ENCODE assay signal across 8 cellular contexts in the genomic region with DNA sequence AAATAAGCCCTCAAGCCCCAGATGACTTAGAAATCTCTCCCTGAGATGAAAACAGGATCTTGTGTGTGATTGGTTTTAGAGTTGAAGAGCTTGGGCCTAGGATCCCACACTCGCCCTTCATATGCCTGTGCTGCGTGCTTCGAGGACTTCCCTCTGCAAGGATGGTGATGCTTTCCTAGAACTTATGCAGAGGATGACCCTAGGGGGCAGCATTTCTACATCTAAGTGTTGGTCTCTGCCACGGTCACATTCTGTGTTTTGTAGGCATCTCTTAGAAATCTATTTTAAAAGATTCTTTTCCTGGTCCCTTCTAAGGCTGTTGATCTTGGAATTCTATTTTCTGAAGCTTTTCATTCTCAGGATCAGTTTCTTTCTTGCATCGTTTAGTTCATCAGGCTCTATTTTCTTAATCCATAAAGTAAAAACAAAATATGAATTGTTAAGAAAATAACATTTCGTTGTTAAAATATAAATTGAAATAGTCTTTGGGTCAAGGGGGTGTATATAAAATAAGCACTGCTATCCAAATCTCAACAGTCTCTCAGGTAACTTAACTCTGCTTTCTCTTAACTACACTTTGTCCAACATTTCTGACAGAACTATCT. TPM values are rescaled to one million over a fixed set of nuclear protein-coding genes. Genes with fewer than 3 reads are reported as not detected.
DNase-seq lines count a peak whose midpoint lies in the region; ATAC-seq, FAIRE-seq and TF ChIP-seq lines count a peak whose summit lies in the region.

No MANE protein-coding gene starts in this region.

- H3K36me3 ChIP-seq in BE2C (peaks cover 22% of the 10 kb centered on the region), mammary epithelial cell (ENCODE audit: insufficient read depth, low read length) (peaks cover 29% of the 10 kb centered on the region), kidney (ENCODE audit: control insufficient read depth in 1 of 2, insufficient read depth in 2 of 2, low read length in 2 of 2) (no peaks in the 10 kb centered on the region), transverse colon (no peaks in the 10 kb centered on the region)

- no peaks in the 10 kb centered on the region for H3K9me3 ChIP-seq in BE2C
- no peaks in the 10 kb centered on the region for H3K9me3 ChIP-seq in mammary epithelial cell (replicated peaks; ENCODE audit: insufficient read depth, low read length)
- no peaks in the 10 kb centered on the region for H3K9me3 ChIP-seq in kidney (ENCODE audit: control insufficient read depth in 1 of 2, low read length in 2 of 2)
- H3K9me3 ChIP-seq in transverse colon, result no peaks in the 10 kb centered on the region

- ATAC-seq in GM19328 (IDR thresholded peaks at IDR 0.05; ENCODE audit: unreplicated experiment), result no peak
- no peak for ATAC-seq in GM21717 (IDR thresholded peaks at IDR 0.05; ENCODE audit: unreplicated experiment)

- dilution Hi-C loops in mammary epithelial cell (cut with HindIII; ENCODE audit: low sequenced_read_pairs), result no loop called here

- TF ChIP-seq EP300 in transverse colon (IDR thresholded peaks at IDR 0.05; ENCODE audit: low read depth), result no peak

- no peaks in the 10 kb centered on the region for H3K4me1 ChIP-seq in BE2C
- H3K4me1 ChIP-seq in mammary epithelial cell (ENCODE audit: insufficient read depth, low read length), result no peaks in the 10 kb centered on the region
- H3K4me1 ChIP-seq in kidney (ENCODE audit: control insufficient read depth in 1 of 2, insufficient read depth in 1 of 2, low read depth in 1 of 2, low read length in 2 of 2), result no peaks in the 10 kb centered on the region
- H3K4me1 ChIP-seq in transverse colon, result no peaks in the 10 kb centered on the region

- no peak for FAIRE-seq in kidney (lab: Jason Lieb, UNC)

- no peaks in the 10 kb centered on the region for H4K20me1 ChIP-seq in mammary epithelial cell (ENCODE audit: insufficient read depth, low read length)

- no peaks in the 10 kb centered on the region for H3K27me3 ChIP-seq in BE2C
- H3K27me3 ChIP-seq in mammary epithelial cell (ENCODE audit: insufficient read depth, low read length), result no peaks in the 10 kb centered on the region
- no peaks in the 10 kb centered on the region for H3K27me3 ChIP-seq in transverse colon

- H3K9ac ChIP-seq in mammary epithelial cell (ENCODE audit: insufficient read depth, low read length), result no peak overlapping the region
- no peak overlapping the region for H3K9ac ChIP-seq in kidney (ENCODE audit: low read length in 2 of 2)

- no TSS peak for BruUV-seq in mammary epithelial cell (replicated peaks; lab: Mats Ljungman, UMichigan)

- H3K27ac ChIP-seq in mammary epithelial cell (ENCODE audit: insufficient read depth, low read depth, low read length), result no peak overlapping the region
- no peak overlapping the region for H3K27ac ChIP-seq in kidney (ENCODE audit: low read depth in 2 of 2, low read length in 2 of 2)
- no peak overlapping the region for H3K27ac ChIP-seq in transverse colon

- CTCF ChIA-PET in mammary epithelial cell (lab: Charles Lee; ENCODE audit: low non-redundant PET), result interaction anchor here (0.5 kb wide), 1 partner anchor 1092 kb away, joined by 3 read pairs; no protein-coding TSS in a partner anchor

- in situ Hi-C loops in mammary epithelial cell (cut with MboI; ENCODE audit: low sequenced_read_pairs in 2 of 2) (no loop called here), transverse colon (cut with MboI; ENCODE audit: low pct_ligation_motif_present in 1 of 4, low pct_unique_long_range_greater_than_20kb in 1 of 4, low sequenced_read_pairs in 3 of 4) (no loop called here)

- no peak for TF ChIP-seq POLR2A in transverse colon (IDR thresholded peaks at IDR 0.05)

- H2AFZ ChIP-seq in mammary epithelial cell (ENCODE audit: low read depth, low read length), result no peak overlapping the region

- H3K4me2 ChIP-seq in mammary epithelial cell (ENCODE audit: insufficient read depth, low read depth, low read length), result no peak overlapping the region

- no peak overlapping the region for H3K4me3 ChIP-seq in BE2C (ENCODE audit: low read depth, low read length)
- H3K4me3 ChIP-seq in GM12865 (ENCODE audit: low read depth, low read length), result no peak overlapping the region
- H3K4me3 ChIP-seq in mammary epithelial cell (replicated peaks in 1 of 3; ENCODE audit: insufficient read depth in 1 of 3, low read depth in 2 of 3, low read length in 3 of 3), result no peak overlapping the region
- no peak overlapping the region for H3K4me3 ChIP-seq in kidney (ENCODE audit: low read length in 2 of 2)
- H3K4me3 ChIP-seq in transverse colon, result no peak overlapping the region

- TF ChIP-seq CTCF in BE2C (IDR thresholded peaks at IDR 0.05; ENCODE audit: low read depth, low read length) (peak; percentile 89), GM12865 (IDR thresholded peaks at IDR 0.05; ENCODE audit: insufficient read depth, low read depth, low read length, missing control alignments) (peak; percentile 46), mammary epithelial cell (conservative IDR thresholded peaks at IDR 0.05 in 1 of 2, IDR thresholded peaks at IDR 0.05 in 1 of 2; ENCODE audit: extremely low read depth in 1 of 2, insufficient read depth in 1 of 2, low read depth in 1 of 2, low read length in 2 of 2) (peak; percentile 59 to 65), kidney (IDR thresholded peaks at IDR 0.05; ENCODE audit: borderline replicate concordance, extremely low read depth, insufficient read depth) (peak; percentile 35), transverse colon (IDR thresholded peaks at IDR 0.05) (peak; percentile 24 to 47 (median 30))

- DNase-seq in BE2C (peak; percentile 75), GM12865 (ENCODE audit: low read depth) (peak; percentile 54), NCI-H748 (lab: John Stamatoyannopoulos, UW; ENCODE audit: unreplicated experiment) (peak; percentile 40), mammary epithelial cell (peak; percentile 27), kidney (no peak), transverse colon (peak; percentile 11)

- H3K79me2 ChIP-seq in mammary epithelial cell (ENCODE audit: insufficient read depth, low read length), result no peaks in the 10 kb centered on the region

- intact Hi-C loops in mammary epithelial cell (cut with micrococcal nuclease), result loop anchor here (2.0 kb wide), 1 partner anchor 346 kb away; no protein-coding TSS in a partner anchor
- intact Hi-C loops in kidney (cut with DNase I), result no loop called here
- intact Hi-C loops in transverse colon (cut with DNase I; ENCODE audit: low total_unique reads), result no loop called here

- WGBS in mammary epithelial cell (ENCODE audit: low coverage, missing lambda C conversion rate), result 53% methylated on average over 6 of the region's 6 CpGs
- WGBS in transverse colon (ENCODE audit: low coverage in 1 of 2), 2 donors, result 73% methylated on average over 6 of the region's 6 CpGs

RNA-seq across cellular contexts. Expression of a gene that starts 45.7 kb away (rescaled TPM):
- polyA plus RNA-seq in BE2C (2012; ENCODE audit: insufficient read depth, insufficient read length, low read depth), result 4.0 TPM
- total RNA-seq in mammary epithelial cell (10 to 100 TPM in 1 of 2 donors, 1 to 10 TPM in 1; 4.3 to 16.0 TPM), kidney (4.8 TPM), transverse colon (1 to 10 TPM in 2 of 4 donors, under 1 TPM in 1, not detected in 1; 0.20 to 4.8 (median 2.7) TPM)
- polyA plus RNA-seq in mammary epithelial cell (8.9 TPM), kidney (ENCODE audit: insufficient read depth, low read depth, low replicate concordance) (0.73 TPM)
- 14.8 TPM for polyA minus RNA-seq in mammary epithelial cell

RNA-seq across cellular contexts. Expression of a gene that starts 48.0 kb away (rescaled TPM):
- polyA plus RNA-seq in BE2C (2012; ENCODE audit: insufficient read depth, insufficient read length, low read depth), result 53.7 TPM
- total RNA-seq in mammary epithelial cell (10 to 100 TPM; 14.7 to 26.8 TPM), kidney (25.3 TPM), transverse colon (10 to 100 TPM in 3 of 4 donors, 1 to 10 TPM in 1; 9.8 to 32.9 (median 16.3) TPM)
- polyA plus RNA-seq in mammary epithelial cell (24.8 TPM), kidney (ENCODE audit: insufficient read depth, low read depth, low replicate concordance) (28.1 TPM)
- polyA minus RNA-seq in mammary epithelial cell, result 25.1 TPM

Comparison
In these comparisons a context has a peak if more than half of its experiments do, and no peak if none do; other contexts are left out.
1. CTCF ChIP-seq: peak in every context shown above with its lines; median percentile 89 in BE2C; 62 in mammary epithelial cell; 46 in GM12865; 35 in kidney; 30 in transverse colon.